Comparison of ENCODE assay signal across 17 cellular contexts in the genomic region with DNA sequence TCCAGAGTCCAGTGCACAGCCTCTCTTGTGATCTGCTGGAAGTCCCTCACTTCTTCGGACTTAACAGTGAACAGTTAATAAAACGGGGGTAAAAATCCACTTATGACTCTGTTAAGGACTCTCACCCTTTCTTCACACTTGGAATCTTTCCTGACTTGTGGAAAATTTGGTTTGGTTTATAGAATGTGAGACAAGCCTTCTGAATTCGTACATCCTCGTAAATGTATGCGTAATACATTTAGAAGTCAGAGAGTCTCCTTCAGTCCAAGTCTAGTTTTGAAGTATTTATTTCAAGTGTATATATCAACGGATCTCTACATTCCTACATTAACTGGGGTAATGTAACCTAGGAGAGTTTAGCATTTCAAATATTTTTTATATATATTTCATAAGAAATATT.
DNase-seq lines count a peak whose midpoint lies in the region; FAIRE-seq and TF ChIP-seq lines count a peak whose summit lies in the region.
"Had no signal": no experiment of that assay in that cellular context is flagged by ENCODE, and none has a peak within 500 bp of the region (broad histone marks: within the 10 kb centered on the region; RNA-seq: fewer than 3 reads in every experiment).

No MANE protein-coding gene starts in this region.

- no peak for TF ChIP-seq POLR2A in lower leg skin (IDR thresholded peaks at IDR 0.05)

- TF ChIP-seq CTCF in HFFc6 (IDR thresholded peaks at IDR 0.05), result no peak
- no peak for TF ChIP-seq CTCF in endothelial cell (IDR thresholded peaks at IDR 0.05; ENCODE audit: unreplicated experiment)
- TF ChIP-seq CTCF in keratinocyte (optimal IDR thresholded peaks at IDR 0.05 in 1 of 3, IDR thresholded peaks at IDR 0.05 in 1 of 3, conservative IDR thresholded peaks at IDR 0.05 in 1 of 3; ENCODE audit: extremely low read depth in 1 of 3, insufficient read depth in 2 of 3, low read length in 3 of 3), result no peak
- TF ChIP-seq CTCF in lower leg skin (IDR thresholded peaks at IDR 0.05), result no peak

- in situ Hi-C loops in G401 (cut with HindIII; ENCODE audit: low sequenced_read_pairs), result no loop called here

- no peak overlapping the region for H3K27ac ChIP-seq in keratinocyte (ENCODE audit: control insufficient read depth, insufficient read depth, low read length)
- H3K27ac ChIP-seq: A549, HL-60 had no signal

- no peaks in the 10 kb centered on the region for H3K79me2 ChIP-seq in keratinocyte (ENCODE audit: control insufficient read depth, insufficient read depth, low read length)

- H4K20me1 ChIP-seq in keratinocyte (ENCODE audit: control insufficient read depth, extremely low read depth, insufficient read depth, low read length), result no peaks in the 10 kb centered on the region

- H3K27ac Mint-ChIP-seq in HFFc6 (no peak overlapping the region), endothelial cell (ENCODE audit: unreplicated experiment) (peak overlapping the region; percentile 57)
- H3K27ac Mint-ChIP-seq: CD14-positive monocyte; CD8-positive, alpha-beta T cell had no signal

- H3K36me3 Mint-ChIP-seq in HFFc6 (ENCODE audit: low read depth), result 0 out of 2 replicates have a peak, but pooled peaks cover 4% of the 10 kb centered on the region
- H3K36me3 Mint-ChIP-seq in endothelial cell (ENCODE audit: low read depth, unreplicated experiment), result peaks cover 7% of the 10 kb centered on the region
- H3K36me3 Mint-ChIP-seq: CD14-positive monocyte; CD8-positive, alpha-beta T cell had no signal

- H3K9ac ChIP-seq in keratinocyte (ENCODE audit: control insufficient read depth, extremely low read depth, insufficient read depth, low read length), result no peak overlapping the region

- peak overlapping the region; percentile 11 for H2AFZ ChIP-seq in keratinocyte (ENCODE audit: control insufficient read depth, low read length)

- H3K9me1 ChIP-seq in keratinocyte (ENCODE audit: control insufficient read depth, extremely low read depth, insufficient read depth, low read length), result peaks cover 2% of the 10 kb centered on the region

- H3K4me3 Mint-ChIP-seq in HFFc6 (no peak overlapping the region), endothelial cell (ENCODE audit: unreplicated experiment) (no peak overlapping the region)
- H3K4me3 Mint-ChIP-seq: CD14-positive monocyte; CD8-positive, alpha-beta T cell had no signal

- no peak overlapping the region for H3K4me2 ChIP-seq in keratinocyte (ENCODE audit: control insufficient read depth, extremely low read depth, insufficient read depth, low read depth, low read length)
- H3K4me2 ChIP-seq: A549 had no signal

- dilution Hi-C loops in keratinocyte (cut with MboI; ENCODE audit: extremely low pct_ligation_motif_present, low sequenced_read_pairs), result no loop called here

- no peaks in the 10 kb centered on the region for H3K27me3 ChIP-seq in keratinocyte (ENCODE audit: control insufficient read depth, extremely low read depth, insufficient read depth, low read length)

- H3K9me3 ChIP-seq in keratinocyte (ENCODE audit: control insufficient read depth, low read depth, low read length), result no peaks in the 10 kb centered on the region
- H3K9me3 ChIP-seq: A549 had no signal

- H3K27me3 Mint-ChIP-seq in HFFc6 (ENCODE audit: insufficient read depth) (peaks cover 19% of the 10 kb centered on the region), endothelial cell (ENCODE audit: unreplicated experiment) (peaks cover 6% of the 10 kb centered on the region)

- intact Hi-C loops in lower leg skin (cut with DNase I; ENCODE audit: low total_unique reads), result no loop called here

- WGBS in lower leg skin, 2 donors, result 46 to 47% methylated on average over 6 of the region's 6 CpGs

- DNase-seq in HFFc6 (peak; percentile 5), endothelial cell (ENCODE audit: low spot score) (no peak), keratinocyte (ENCODE audit: low read depth, low spot score) (no peak), G401 (ENCODE audit: low spot score) (no peak), lower leg skin (ENCODE audit: low spot score in 2 of 2) (no peak), RKO (ENCODE audit: low spot score) (no peak)
- no peak for DNase-seq in activated naive CD4-positive, alpha-beta T cell (lab: John Stamatoyannopoulos, UW)
- DNase-seq: CD8-positive, alpha-beta T cell; COR-L47; DMS153; DND-41; HCEC 1CT had no signal

- no peaks in the 10 kb centered on the region for H3K9me3 Mint-ChIP-seq in HFFc6
- H3K9me3 Mint-ChIP-seq in endothelial cell (ENCODE audit: unreplicated experiment), result peaks cover 4% of the 10 kb centered on the region
- H3K9me3 Mint-ChIP-seq: CD8-positive, alpha-beta T cell had no signal

- no peaks in the 10 kb centered on the region for H3K36me3 ChIP-seq in keratinocyte (ENCODE audit: control insufficient read depth in 2 of 2, extremely low read depth in 1 of 2, insufficient read depth in 2 of 2, low read length in 2 of 2)

- H3K4me1 ChIP-seq in keratinocyte (ENCODE audit: control insufficient read depth, extremely low read depth, insufficient read depth, low read length), result peaks cover 26% of the 10 kb centered on the region
- H3K4me1 ChIP-seq: A549 had no signal

- no peak for FAIRE-seq in keratinocyte (lab: Jason Lieb, UNC)
- FAIRE-seq: A549, D721Med, GM12891 had no signal

- no peak overlapping the region for H3K4me3 ChIP-seq in keratinocyte (ENCODE audit: control insufficient read depth in 2 of 3, extremely low read depth in 1 of 3, insufficient read depth in 2 of 3, low read depth in 1 of 3, low read length in 3 of 3)
- no peak overlapping the region for H3K4me3 ChIP-seq in lower leg skin (ENCODE audit: low read depth, poor library complexity, severe bottlenecking)
- H3K4me3 ChIP-seq: A549 had no signal

- peaks cover 22% of the 10 kb centered on the region for H3K4me1 Mint-ChIP-seq in HFFc6 (ENCODE audit: low read depth)
- peaks cover 39% of the 10 kb centered on the region for H3K4me1 Mint-ChIP-seq in endothelial cell (ENCODE audit: unreplicated experiment)
- H3K4me1 Mint-ChIP-seq: CD14-positive monocyte had no signal
